Comparison of ENCODE assay signal across 28 cellular contexts in the genomic region with DNA sequence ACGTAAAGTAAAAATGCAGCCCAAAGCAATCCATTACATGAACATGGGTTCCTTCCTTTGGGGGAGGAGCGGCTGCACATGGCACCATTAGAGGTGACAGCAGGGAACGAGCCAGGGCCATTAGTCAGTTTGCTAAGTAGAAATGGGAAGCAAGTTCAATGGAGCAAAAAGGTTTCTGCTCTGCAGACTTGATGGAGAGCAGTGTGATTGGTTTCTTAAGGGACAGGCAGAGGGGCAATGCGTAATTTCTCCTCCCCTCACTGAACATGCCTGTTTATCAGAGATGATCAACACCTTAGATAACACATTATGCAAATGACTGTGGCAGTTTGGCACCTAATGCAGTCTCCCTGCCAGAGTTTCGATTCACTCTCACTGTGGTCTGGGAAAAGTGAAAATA.
A peak's percentile ranks its signal among the peaks of the same experiment; 100 is the strongest.
DNase-seq lines count a peak whose midpoint lies in the region; ATAC-seq and FAIRE-seq lines count a peak whose summit lies in the region.
"Had no signal": no experiment of that assay in that cellular context is flagged by ENCODE, and none has a peak within 500 bp of the region (broad histone marks: within the 10 kb centered on the region; RNA-seq: fewer than 3 reads in every experiment).

No MANE protein-coding gene starts in this region.

- H2BK5ac ChIP-seq in mesenchymal stem cell (ENCODE audit: low read depth, low read length, poor library complexity, severe bottlenecking) = no peak overlapping the region

- no peak overlapping the region for H3K9ac ChIP-seq in mesenchymal stem cell (ENCODE audit: low read length)

- no peak for ATAC-seq in GM19035 (IDR thresholded peaks at IDR 0.05; ENCODE audit: unreplicated experiment)
- ATAC-seq: HCT116; right cardiac atrium; stimulated activated memory B cell treated with anti-CD40 and anti-IgM and Interleukin-4, amounts not matched to agents 10 μg/mL and 1 μg/mL and 100 μg/mL, for 72 hours had no signal

- no peaks in the 10 kb centered on the region for H3K9me3 ChIP-seq in mesenchymal stem cell (ENCODE audit: control insufficient read depth, low read length)
- H3K9me3 ChIP-seq: neutrophil, Peyer's patch, vagina had no signal

- no peak for FAIRE-seq in GM19239 (lab: Jason Lieb, UNC)
- FAIRE-seq: kidney had no signal

- H3K4me3 ChIP-seq in mesenchymal stem cell (ENCODE audit: insufficient read depth in 1 of 2, low read depth in 1 of 2, low read length in 2 of 2) = no peak overlapping the region
- H3K4me3 ChIP-seq: Peyer's patch, spleen, vagina had no signal

- H2BK120ac ChIP-seq in mesenchymal stem cell (ENCODE audit: low read depth, low read length) = no peak overlapping the region

- H4K91ac ChIP-seq in mesenchymal stem cell (ENCODE audit: low read length) = no peak overlapping the region

- no peak overlapping the region for H3K4ac ChIP-seq in mesenchymal stem cell (ENCODE audit: low read depth in 1 of 2, low read length in 2 of 2)

- H3K14ac ChIP-seq in mesenchymal stem cell (ENCODE audit: low read length in 2 of 2) = no peak overlapping the region

- H2AK5ac ChIP-seq in mesenchymal stem cell (ENCODE audit: low read length, severe bottlenecking) = no peak overlapping the region

- H3K36me3 ChIP-seq in mesenchymal stem cell (ENCODE audit: control insufficient read depth in 1 of 2, insufficient read depth in 2 of 2, low read depth in 1 of 2, low read length in 2 of 2) = no peaks in the 10 kb centered on the region
- H3K36me3 ChIP-seq: neutrophil, Peyer's patch, spleen, vagina had no signal

- no peak overlapping the region for H3K18ac ChIP-seq in mesenchymal stem cell (ENCODE audit: low read depth in 1 of 2, low read length in 2 of 2)

- peak; percentile 29 for DNase-seq in ACHN
- peak; percentile 63 to 65 for DNase-seq in NCI-H526 (lab: John Stamatoyannopoulos, UW)
- DNase-seq in cerebellar cortex (ENCODE audit: low spot score) = peak; percentile 54
- no peak for DNase-seq in mesenchymal stem cell
- no peak for DNase-seq in hippocampal formation (lab: John Stamatoyannopoulos, UW)
- DNase-seq in medulla oblongata (ENCODE audit: extremely low spot score) = no peak
- no peak for DNase-seq in GM19239 (ENCODE audit: insufficient read length, low spot score)
- DNase-seq: activated CD4-positive, alpha-beta T cell treated with anti-CD3 and anti-CD28 coated beads for 1 hour; activated naive CD4-positive, alpha-beta T cell; activated T-cell treated with anti-CD3 and anti-CD28 coated beads, Interleukin-2, amount 50 U/mL, for 1 hour; Calu3; Kasumi-1; kidney; MV-4-11; NCI-H187 treated with DMSO at 0.1 percent for 48 hours; NCI-H345; Peyer's patch; right cardiac atrium; spleen; stimulated activated CD4-positive, alpha-beta T cell treated with anti-CD3 and anti-CD28 coated beads, Interleukin-4, amount 100 ng/mL, for 1 hour; T-helper 1 cell had no signal

- H2AFZ ChIP-seq in mesenchymal stem cell (ENCODE audit: low read depth, low read length) = no peak overlapping the region

- no peak overlapping the region for H3K23ac ChIP-seq in mesenchymal stem cell (ENCODE audit: low read length in 2 of 2)

- in situ Hi-C loops in ACHN (cut with HindIII; ENCODE audit: low pct_ligation_motif_present, low pct_unique_long_range_greater_than_20kb, low sequenced_read_pairs) = no loop called here

- no peak overlapping the region for H4K8ac ChIP-seq in mesenchymal stem cell (ENCODE audit: low read length)

- H2BK15ac ChIP-seq in mesenchymal stem cell (ENCODE audit: low read depth, poor library complexity, severe bottlenecking) = no peak overlapping the region

- H3K27me3 ChIP-seq in mesenchymal stem cell (ENCODE audit: control insufficient read depth in 1 of 2, insufficient read depth in 1 of 2, low read length in 2 of 2) = no peaks in the 10 kb centered on the region
- H3K27me3 ChIP-seq: neutrophil, Peyer's patch, spleen, vagina had no signal

- no peak overlapping the region for H2BK12ac ChIP-seq in mesenchymal stem cell (ENCODE audit: low read length in 2 of 2)

- no peaks in the 10 kb centered on the region for H3K79me1 ChIP-seq in mesenchymal stem cell (replicated peaks; ENCODE audit: low read length, poor library complexity, severe bottlenecking)

- WGBS in mesenchymal stem cell = 62% methylated on average over 5 of the region's 5 CpGs

- peak overlapping the region; percentile 59 for H3K4me2 ChIP-seq in mesenchymal stem cell (ENCODE audit: low read length, poor library complexity, severe bottlenecking)

- H3K27ac ChIP-seq in mesenchymal stem cell (ENCODE audit: low read length, poor library complexity, severe bottlenecking) = peak overlapping the region; percentile 80
- H3K27ac ChIP-seq: C4-2B, HL-60, neutrophil, Peyer's patch, spleen, vagina had no signal

- no peaks in the 10 kb centered on the region for H3K4me1 ChIP-seq in mesenchymal stem cell (ENCODE audit: control insufficient read depth, insufficient read depth, low read depth, low read length)
- H3K4me1 ChIP-seq: Peyer's patch, spleen, vagina had no signal

Comparison
In these comparisons a context has a peak if more than half of its experiments do, and no peak if none do; other contexts are left out.
1. DNase-seq: peak in ACHN (single experiment), NCI-H526 (2 of 2) and cerebellar cortex (single experiment); none in mesenchymal stem cell (single experiment), hippocampal formation (0 of 2), medulla oblongata (single experiment) and GM19239 (single experiment).